Comparison of ENCODE assay signal across 10 cellular contexts in genomic region chr15:101168898-101169297, GRCh38.
DNase-seq lines count a peak whose midpoint lies in the region; ATAC-seq and TF ChIP-seq lines count a peak whose summit lies in the region.
"Had no signal": no experiment of that assay in that cellular context is flagged by ENCODE, and none has a peak within 500 bp of the region (broad histone marks: within the 10 kb centered on the region; RNA-seq: fewer than 3 reads in every experiment).

No MANE protein-coding gene starts in this region.

- WGBS in gastroesophageal sphincter (ENCODE audit: low coverage in 1 of 2), 2 donors: 87 to 100% methylated on average over 2 of the region's 4 CpGs
- WGBS in spleen, 5 donors: 94 to 100% (median 97%) methylated on average over 4 of the region's 4 CpGs

- H3K4me3 Mint-ChIP-seq in T-helper 1 cell treated with Interleukin-12 subunit alpha and Interleukin-12 subunit beta and Interleukin-4 antibody, amounts not matched to agents 30 μg/mL and 1 μg/mL, for 36 hours: peak overlapping the region; percentile 74
- no peak overlapping the region for H3K4me3 Mint-ChIP-seq in effector memory CD8-positive, alpha-beta T cell

- no peak for DNase-seq in T-helper 1 cell
- DNase-seq in SJCRH30: no peak
- DNase-seq in spleen: peak; percentile 42
- DNase-seq in effector memory CD8-positive, alpha-beta T cell: no peak
- DNase-seq in SIG-M5 (lab: John Stamatoyannopoulos, UW): no peak
- no peak for DNase-seq in SW 1271 (lab: John Stamatoyannopoulos, UW)
- DNase-seq: NCI-H1694 treated with DMSO at 0.1 percent for 48 hours had no signal

- peaks cover 50% of the 10 kb centered on the region for H3K4me1 Mint-ChIP-seq in T-helper 1 cell treated with Interleukin-12 subunit alpha and Interleukin-12 subunit beta and Interleukin-4 antibody, amounts not matched to agents 30 μg/mL and 1 μg/mL, for 36 hours (ENCODE audit: low read depth)
- peaks cover 10 to 23% of the 10 kb centered on the region in 2 donors for H3K4me1 Mint-ChIP-seq in effector memory CD8-positive, alpha-beta T cell (ENCODE audit: low read depth in 2 of 2)

- no peaks in the 10 kb centered on the region for H3K27me3 ChIP-seq in SJCRH30
- no peaks in the 10 kb centered on the region for H3K27me3 ChIP-seq in gastroesophageal sphincter
- H3K27me3 ChIP-seq in spleen (replicated peaks in 1 of 7): no peaks in the 10 kb centered on the region

- peaks cover 34% of the 10 kb centered on the region for H3K36me3 Mint-ChIP-seq in T-helper 1 cell treated with Interleukin-12 subunit alpha and Interleukin-12 subunit beta and Interleukin-4 antibody, amounts not matched to agents 30 μg/mL and 1 μg/mL, for 36 hours (ENCODE audit: low read depth)
- H3K36me3 Mint-ChIP-seq in effector memory CD8-positive, alpha-beta T cell (ENCODE audit: insufficient read depth): peaks cover 1% of the 10 kb centered on the region

- H3K9me3 ChIP-seq in SJCRH30 (replicated peaks) (peaks cover 20% of the 10 kb centered on the region), gastroesophageal sphincter (peaks cover 0 to 25% (median 0%) of the 10 kb centered on the region in 3 donors), spleen (peaks cover 9 to 38% (median 32%) of the 10 kb centered on the region in 8 donors)

- TF ChIP-seq POLR2A in gastroesophageal sphincter (IDR thresholded peaks at IDR 0.05): no peak
- TF ChIP-seq POLR2A in spleen (IDR thresholded peaks at IDR 0.05): no peak

- peak overlapping the region; percentile 95 for H3K27ac Mint-ChIP-seq in T-helper 1 cell treated with Interleukin-12 subunit alpha and Interleukin-12 subunit beta and Interleukin-4 antibody, amounts not matched to agents 30 μg/mL and 1 μg/mL, for 36 hours
- no peak overlapping the region for H3K27ac Mint-ChIP-seq in effector memory CD8-positive, alpha-beta T cell

- no peak for TF ChIP-seq EP300 in gastroesophageal sphincter (IDR thresholded peaks at IDR 0.05)

- ATAC-seq in gastroesophageal sphincter: no peak
- ATAC-seq in effector memory CD8-positive, alpha-beta T cell (replicated peaks): no peak

- H3K36me3 ChIP-seq in SJCRH30: no peaks in the 10 kb centered on the region
- peaks cover 0 to 5% of the 10 kb centered on the region in 2 donors for H3K36me3 ChIP-seq in gastroesophageal sphincter
- peaks cover 0 to 6% (median 0%) of the 10 kb centered on the region in 6 donors for H3K36me3 ChIP-seq in spleen

- H3K4me3 ChIP-seq in SJCRH30: no peak overlapping the region
- H3K4me3 ChIP-seq in gastroesophageal sphincter: no peak overlapping the region
- H3K4me3 ChIP-seq in spleen: peak overlapping the region in 2 of 8 donors; percentile 17 to 50

- H3K27ac ChIP-seq in SJCRH30: peak overlapping the region; percentile 55
- H3K27ac ChIP-seq in gastroesophageal sphincter: peak overlapping the region in 3 of 4 donors; percentile 73 to 80 (median 74)
- peak overlapping the region; percentile 71 to 92 (median 89) for H3K27ac ChIP-seq in spleen
- H3K27ac ChIP-seq: 22Rv1 had no signal

- no peaks in the 10 kb centered on the region for H3K27me3 Mint-ChIP-seq in T-helper 1 cell treated with Interleukin-12 subunit alpha and Interleukin-12 subunit beta and Interleukin-4 antibody, amounts not matched to agents 30 μg/mL and 1 μg/mL, for 36 hours (ENCODE audit: low read depth)
- H3K27me3 Mint-ChIP-seq in effector memory CD8-positive, alpha-beta T cell: no peaks in the 10 kb centered on the region

- intact Hi-C loops in spleen (cut with DNase I; ENCODE audit: low total_unique reads): no loop called here

- TF ChIP-seq CTCF in gastroesophageal sphincter (IDR thresholded peaks at IDR 0.05): no peak
- no peak for TF ChIP-seq CTCF in spleen (IDR thresholded peaks at IDR 0.05 in 8 of 11, conservative IDR thresholded peaks at IDR 0.05 in 3 of 11)

- H3K4me1 ChIP-seq in SJCRH30 (peaks cover 13% of the 10 kb centered on the region), gastroesophageal sphincter (peaks cover 0 to 34% (median 0%) of the 10 kb centered on the region in 3 donors), spleen (peaks cover 3 to 74% (median 48%) of the 10 kb centered on the region in 6 donors)

- H3K9me3 Mint-ChIP-seq in T-helper 1 cell treated with Interleukin-12 subunit alpha and Interleukin-12 subunit beta and Interleukin-4 antibody, amounts not matched to agents 30 μg/mL and 1 μg/mL, for 36 hours: peaks cover 31% of the 10 kb centered on the region
- H3K9me3 Mint-ChIP-seq in effector memory CD8-positive, alpha-beta T cell: peaks cover 0 to 3% of the 10 kb centered on the region in 2 donors
